Comparison of ENCODE assay signal across 2 cellular contexts in the genomic region with DNA sequence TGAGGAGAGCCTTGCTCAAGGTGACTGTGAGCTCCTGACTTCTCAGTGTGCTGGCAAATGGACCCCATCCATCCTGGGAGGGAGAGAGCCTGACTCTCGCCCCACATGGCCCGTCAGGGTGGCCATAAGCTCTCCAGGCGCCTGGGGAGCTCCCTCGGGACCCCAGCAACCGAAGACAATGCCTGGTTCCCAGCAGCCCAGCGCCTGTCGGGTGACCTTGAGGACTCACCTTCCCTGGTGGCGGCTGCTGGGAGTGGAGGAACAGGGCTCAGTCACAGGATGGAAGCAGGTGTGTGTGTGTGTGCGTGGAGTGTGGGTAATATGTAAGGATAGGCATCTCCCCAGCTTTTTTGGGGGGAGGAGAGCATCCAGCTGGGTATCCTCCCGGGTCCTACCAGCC.
TF ChIP-seq lines count a peak whose summit lies in the region.

No MANE protein-coding gene starts in this region.

TF ChIP-seq in IMR-90, 13 proteins besides CTCF, POLR2A, EP300 and RAD21:
- TF ChIP-seq MAFK (IDR thresholded peaks at IDR 0.05; ENCODE audit: low read depth, low read length) (no peak), MAZ (IDR thresholded peaks at IDR 0.05; ENCODE audit: borderline replicate concordance, low read depth, low read length) (no peak), RCOR1 (IDR thresholded peaks at IDR 0.05; ENCODE audit: insufficient replicate concordance, low read length) (no peak), FOS (IDR thresholded peaks at IDR 0.05; ENCODE audit: low read depth, low read length) (no peak), RFX5 (IDR thresholded peaks at IDR 0.05; ENCODE audit: low read depth, low read length) (no peak), NFE2L2 (IDR thresholded peaks at IDR 0.05; ENCODE audit: low read depth, low read length) (no peak), BHLHE40 (IDR thresholded peaks at IDR 0.05; ENCODE audit: low read depth, low read length) (no peak), SMC3 (IDR thresholded peaks at IDR 0.05; ENCODE audit: low read depth, low read length) (no peak), CEBPB (IDR thresholded peaks at IDR 0.05; ENCODE audit: low read depth, low read length) (no peak), MXI1 (IDR thresholded peaks at IDR 0.05; ENCODE audit: borderline replicate concordance, low read depth, low read length) (no peak), CHD1 (IDR thresholded peaks at IDR 0.05; ENCODE audit: low read depth, low read length) (no peak)
- TF ChIP-seq, protein P1, sequence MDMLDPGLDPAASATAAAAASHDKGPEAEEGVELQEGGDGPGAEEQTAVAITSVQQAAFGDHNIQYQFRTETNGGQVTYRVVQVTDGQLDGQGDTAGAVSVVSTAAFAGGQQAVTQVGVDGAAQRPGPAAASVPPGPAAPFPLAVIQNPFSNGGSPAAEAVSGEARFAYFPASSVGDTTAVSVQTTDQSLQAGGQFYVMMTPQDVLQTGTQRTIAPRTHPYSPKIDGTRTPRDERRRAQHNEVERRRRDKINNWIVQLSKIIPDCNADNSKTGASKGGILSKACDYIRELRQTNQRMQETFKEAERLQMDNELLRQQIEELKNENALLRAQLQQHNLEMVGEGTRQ (IDR thresholded peaks at IDR 0.05; ENCODE audit: low read depth, low read length): no peak
- TF ChIP-seq, protein P2, sequence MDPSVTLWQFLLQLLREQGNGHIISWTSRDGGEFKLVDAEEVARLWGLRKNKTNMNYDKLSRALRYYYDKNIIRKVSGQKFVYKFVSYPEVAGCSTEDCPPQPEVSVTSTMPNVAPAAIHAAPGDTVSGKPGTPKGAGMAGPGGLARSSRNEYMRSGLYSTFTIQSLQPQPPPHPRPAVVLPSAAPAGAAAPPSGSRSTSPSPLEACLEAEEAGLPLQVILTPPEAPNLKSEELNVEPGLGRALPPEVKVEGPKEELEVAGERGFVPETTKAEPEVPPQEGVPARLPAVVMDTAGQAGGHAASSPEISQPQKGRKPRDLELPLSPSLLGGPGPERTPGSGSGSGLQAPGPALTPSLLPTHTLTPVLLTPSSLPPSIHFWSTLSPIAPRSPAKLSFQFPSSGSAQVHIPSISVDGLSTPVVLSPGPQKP (IDR thresholded peaks at IDR 0.05; ENCODE audit: borderline replicate concordance, low read depth, low read length): no peak

TF ChIP-seq in H1, 55 proteins besides CTCF, POLR2A, EP300 and RAD21:
- TF ChIP-seq RNF2 (IDR thresholded peaks at IDR 0.05; ENCODE audit: borderline replicate concordance, low read depth, low read length, missing control alignments, poor library complexity, severe bottlenecking) (no peak), SIN3A (conservative IDR thresholded peaks at IDR 0.05 in 1 of 2, IDR thresholded peaks at IDR 0.05 in 1 of 2; ENCODE audit: low read depth in 1 of 2, low read length in 2 of 2) (no peak), SUZ12 (IDR thresholded peaks at IDR 0.05; ENCODE audit: low read length) (no peak), CBX8 (IDR thresholded peaks at IDR 0.05; ENCODE audit: borderline replicate concordance, low read depth, low read length) (no peak), ASH2L (IDR thresholded peaks at IDR 0.05; ENCODE audit: low read length) (no peak), GTF2F1 (IDR thresholded peaks at IDR 0.05; ENCODE audit: borderline replicate concordance, low read depth, low read length) (no peak), GABPA (IDR thresholded peaks at IDR 0.05; ENCODE audit: borderline replicate concordance, insufficient read depth, low read length) (no peak), KDM5A (IDR thresholded peaks at IDR 0.05; ENCODE audit: low read length) (no peak), TCF12 (IDR thresholded peaks at IDR 0.05; ENCODE audit: low read depth, low read length) (no peak), POLR2AphosphoS5 (IDR thresholded peaks at IDR 0.05; ENCODE audit: low read depth, low read length) (no peak), POU5F1 (IDR thresholded peaks at IDR 0.05; ENCODE audit: low read depth, low read length) (no peak)
- TF ChIP-seq, protein P3, sequence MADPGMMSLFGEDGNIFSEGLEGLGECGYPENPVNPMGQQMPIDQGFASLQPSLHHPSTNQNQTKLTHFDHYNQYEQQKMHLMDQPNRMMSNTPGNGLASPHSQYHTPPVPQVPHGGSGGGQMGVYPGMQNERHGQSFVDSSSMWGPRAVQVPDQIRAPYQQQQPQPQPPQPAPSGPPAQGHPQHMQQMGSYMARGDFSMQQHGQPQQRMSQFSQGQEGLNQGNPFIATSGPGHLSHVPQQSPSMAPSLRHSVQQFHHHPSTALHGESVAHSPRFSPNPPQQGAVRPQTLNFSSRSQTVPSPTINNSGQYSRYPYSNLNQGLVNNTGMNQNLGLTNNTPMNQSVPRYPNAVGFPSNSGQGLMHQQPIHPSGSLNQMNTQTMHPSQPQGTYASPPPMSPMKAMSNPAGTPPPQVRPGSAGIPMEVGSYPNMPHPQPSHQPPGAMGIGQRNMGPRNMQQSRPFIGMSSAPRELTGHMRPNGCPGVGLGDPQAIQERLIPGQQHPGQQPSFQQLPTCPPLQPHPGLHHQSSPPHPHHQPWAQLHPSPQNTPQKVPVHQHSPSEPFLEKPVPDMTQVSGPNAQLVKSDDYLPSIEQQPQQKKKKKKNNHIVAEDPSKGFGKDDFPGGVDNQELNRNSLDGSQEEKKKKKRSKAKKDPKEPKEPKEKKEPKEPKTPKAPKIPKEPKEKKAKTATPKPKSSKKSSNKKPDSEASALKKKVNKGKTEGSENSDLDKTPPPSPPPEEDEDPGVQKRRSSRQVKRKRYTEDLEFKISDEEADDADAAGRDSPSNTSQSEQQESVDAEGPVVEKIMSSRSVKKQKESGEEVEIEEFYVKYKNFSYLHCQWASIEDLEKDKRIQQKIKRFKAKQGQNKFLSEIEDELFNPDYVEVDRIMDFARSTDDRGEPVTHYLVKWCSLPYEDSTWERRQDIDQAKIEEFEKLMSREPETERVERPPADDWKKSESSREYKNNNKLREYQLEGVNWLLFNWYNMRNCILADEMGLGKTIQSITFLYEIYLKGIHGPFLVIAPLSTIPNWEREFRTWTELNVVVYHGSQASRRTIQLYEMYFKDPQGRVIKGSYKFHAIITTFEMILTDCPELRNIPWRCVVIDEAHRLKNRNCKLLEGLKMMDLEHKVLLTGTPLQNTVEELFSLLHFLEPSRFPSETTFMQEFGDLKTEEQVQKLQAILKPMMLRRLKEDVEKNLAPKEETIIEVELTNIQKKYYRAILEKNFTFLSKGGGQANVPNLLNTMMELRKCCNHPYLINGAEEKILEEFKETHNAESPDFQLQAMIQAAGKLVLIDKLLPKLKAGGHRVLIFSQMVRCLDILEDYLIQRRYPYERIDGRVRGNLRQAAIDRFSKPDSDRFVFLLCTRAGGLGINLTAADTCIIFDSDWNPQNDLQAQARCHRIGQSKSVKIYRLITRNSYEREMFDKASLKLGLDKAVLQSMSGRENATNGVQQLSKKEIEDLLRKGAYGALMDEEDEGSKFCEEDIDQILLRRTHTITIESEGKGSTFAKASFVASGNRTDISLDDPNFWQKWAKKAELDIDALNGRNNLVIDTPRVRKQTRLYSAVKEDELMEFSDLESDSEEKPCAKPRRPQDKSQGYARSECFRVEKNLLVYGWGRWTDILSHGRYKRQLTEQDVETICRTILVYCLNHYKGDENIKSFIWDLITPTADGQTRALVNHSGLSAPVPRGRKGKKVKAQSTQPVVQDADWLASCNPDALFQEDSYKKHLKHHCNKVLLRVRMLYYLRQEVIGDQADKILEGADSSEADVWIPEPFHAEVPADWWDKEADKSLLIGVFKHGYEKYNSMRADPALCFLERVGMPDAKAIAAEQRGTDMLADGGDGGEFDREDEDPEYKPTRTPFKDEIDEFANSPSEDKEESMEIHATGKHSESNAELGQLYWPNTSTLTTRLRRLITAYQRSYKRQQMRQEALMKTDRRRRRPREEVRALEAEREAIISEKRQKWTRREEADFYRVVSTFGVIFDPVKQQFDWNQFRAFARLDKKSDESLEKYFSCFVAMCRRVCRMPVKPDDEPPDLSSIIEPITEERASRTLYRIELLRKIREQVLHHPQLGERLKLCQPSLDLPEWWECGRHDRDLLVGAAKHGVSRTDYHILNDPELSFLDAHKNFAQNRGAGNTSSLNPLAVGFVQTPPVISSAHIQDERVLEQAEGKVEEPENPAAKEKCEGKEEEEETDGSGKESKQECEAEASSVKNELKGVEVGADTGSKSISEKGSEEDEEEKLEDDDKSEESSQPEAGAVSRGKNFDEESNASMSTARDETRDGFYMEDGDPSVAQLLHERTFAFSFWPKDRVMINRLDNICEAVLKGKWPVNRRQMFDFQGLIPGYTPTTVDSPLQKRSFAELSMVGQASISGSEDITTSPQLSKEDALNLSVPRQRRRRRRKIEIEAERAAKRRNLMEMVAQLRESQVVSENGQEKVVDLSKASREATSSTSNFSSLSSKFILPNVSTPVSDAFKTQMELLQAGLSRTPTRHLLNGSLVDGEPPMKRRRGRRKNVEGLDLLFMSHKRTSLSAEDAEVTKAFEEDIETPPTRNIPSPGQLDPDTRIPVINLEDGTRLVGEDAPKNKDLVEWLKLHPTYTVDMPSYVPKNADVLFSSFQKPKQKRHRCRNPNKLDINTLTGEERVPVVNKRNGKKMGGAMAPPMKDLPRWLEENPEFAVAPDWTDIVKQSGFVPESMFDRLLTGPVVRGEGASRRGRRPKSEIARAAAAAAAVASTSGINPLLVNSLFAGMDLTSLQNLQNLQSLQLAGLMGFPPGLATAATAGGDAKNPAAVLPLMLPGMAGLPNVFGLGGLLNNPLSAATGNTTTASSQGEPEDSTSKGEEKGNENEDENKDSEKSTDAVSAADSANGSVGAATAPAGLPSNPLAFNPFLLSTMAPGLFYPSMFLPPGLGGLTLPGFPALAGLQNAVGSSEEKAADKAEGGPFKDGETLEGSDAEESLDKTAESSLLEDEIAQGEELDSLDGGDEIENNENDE (IDR thresholded peaks at IDR 0.05; ENCODE audit: insufficient replicate concordance, low read length): no peak
- TF ChIP-seq, protein P4, sequence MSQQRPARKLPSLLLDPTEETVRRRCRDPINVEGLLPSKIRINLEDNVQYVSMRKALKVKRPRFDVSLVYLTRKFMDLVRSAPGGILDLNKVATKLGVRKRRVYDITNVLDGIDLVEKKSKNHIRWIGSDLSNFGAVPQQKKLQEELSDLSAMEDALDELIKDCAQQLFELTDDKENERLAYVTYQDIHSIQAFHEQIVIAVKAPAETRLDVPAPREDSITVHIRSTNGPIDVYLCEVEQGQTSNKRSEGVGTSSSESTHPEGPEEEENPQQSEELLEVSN (IDR thresholded peaks at IDR 0.05): no peak
